Comparison of ENCODE assay signal across 23 cellular contexts in genomic region chr17:77824780-77825280, GRCh38.
"Had no signal": no experiment of that assay in that cellular context is flagged by ENCODE, and none has a peak within 500 bp of the region (broad histone marks: within the 10 kb centered on the region; RNA-seq: fewer than 3 reads in every experiment).

No MANE protein-coding gene starts in this region.

- H3K27me3 ChIP-seq: esophagus muscularis mucosa, foreskin keratinocyte, heart left ventricle, pancreas, tibial nerve had no signal

- H3K4me1 ChIP-seq: foreskin keratinocyte, pancreas had no signal

- H3K36me3 ChIP-seq: esophagus muscularis mucosa, heart left ventricle, pancreas, tibial nerve had no signal

- DNase-seq: activated CD4-positive, alpha-beta T cell treated with anti-CD3 and anti-CD28 coated beads for 36 hours; activated CD4-positive, CD25-positive, alpha-beta regulatory T cell; activated CD8-positive, alpha-beta memory T cell treated with anti-CD3 and anti-CD28 coated beads, Interleukin-2, amount 10 ng/mL, durations not matched to agents 7 days and 5 days; activated CD8-positive, alpha-beta T cell treated with anti-CD3 and anti-CD28 coated beads, Interleukin-2, amount 10 ng/mL, durations not matched to agents 7 days and 5 days; activated naive CD4-positive, alpha-beta T cell treated with anti-CD3 and anti-CD28 coated beads for 36 hours; activated T-cell treated with anti-CD3 and anti-CD28 coated beads, Interleukin-2, amount 50 U/mL, for 72 hours; amniotic stem cell; central memory CD4-positive, alpha-beta T cell; dermis blood vessel endothelial cell; effector CD4-positive, alpha-beta T cell; foreskin keratinocyte; heart left ventricle; immature natural killer cell; mammary epithelial cell; psoas muscle; stimulated activated naive CD4-positive, alpha-beta T cell treated with Interleukin-2 at 50 U/mL for 16 hours; T-helper 1 cell had no signal

- FAIRE-seq: astrocyte, colon, pancreas had no signal

- H3K9me3 ChIP-seq: esophagus muscularis mucosa, heart left ventricle, pancreas, psoas muscle, tibial nerve had no signal

- H3K27ac ChIP-seq: esophagus muscularis mucosa, foreskin keratinocyte, heart left ventricle, pancreas, psoas muscle, tibial nerve had no signal

- H3K4me3 ChIP-seq: esophagus muscularis mucosa, heart left ventricle, pancreas, psoas muscle, tibial nerve had no signal

- ATAC-seq: activated CD4-positive, alpha-beta T cell treated with anti-CD3 and anti-CD28 coated beads for 36 hours; activated CD8-positive, alpha-beta memory T cell treated with anti-CD3 and anti-CD28 coated beads, Interleukin-2, amount 10 ng/mL, durations not matched to agents 7 days and 5 days; activated CD8-positive, alpha-beta T cell treated with anti-CD3 and anti-CD28 coated beads, Interleukin-2, amount 10 ng/mL, durations not matched to agents 7 days and 5 days; activated T-cell treated with anti-CD3 and anti-CD28 coated beads, Interleukin-2, amount 50 U/mL, for 72 hours; foreskin keratinocyte; heart left ventricle; left lobe of liver; pancreas; psoas muscle had no signal
